Comparison of ENCODE assay signal across 6 cellular contexts in genomic region chr16:3458852-3459361, GRCh38.
DNase-seq lines count a peak whose midpoint lies in the region; ATAC-seq lines count a peak whose summit lies in the region.

No MANE protein-coding gene starts in this region.

- H3K27me3 ChIP-seq in mucosa of rectum (ENCODE audit: control insufficient read depth in 2 of 2, insufficient read depth in 2 of 2, low read length in 2 of 2) = no peaks in the 10 kb centered on the region

- peaks cover 0 to 2% of the 10 kb centered on the region in 2 donors for H3K36me3 ChIP-seq in mucosa of rectum (ENCODE audit: control insufficient read depth in 2 of 2, insufficient read depth in 2 of 2, low read length in 2 of 2)

- H3K9me3 ChIP-seq in mucosa of rectum (ENCODE audit: control insufficient read depth in 2 of 2, low read length in 2 of 2) = no peaks in the 10 kb centered on the region

- H3K27ac ChIP-seq in angular gyrus (ENCODE audit: low read depth, low read length) (peak overlapping the region; percentile 78), mucosa of rectum (ENCODE audit: low read depth in 2 of 2, low read length in 2 of 2) (peak overlapping the region; percentile 97 to 98)

- DNase-seq in activated effector memory CD4-positive, alpha-beta T cell treated with anti-CD3 and anti-CD28 coated beads, Interleukin-2, amount 50 U/mL, for 16 hours = peak; percentile 61
- no peak for DNase-seq in activated effector memory CD4-positive, alpha-beta T cell treated with Interleukin-2 at 50 U/mL for 16 hours

- ATAC-seq in GM21786 (IDR thresholded peaks at IDR 0.05; ENCODE audit: unreplicated experiment) (no peak), HG02623 (IDR thresholded peaks at IDR 0.05; ENCODE audit: unreplicated experiment) (no peak)

- peaks cover 35 to 51% of the 10 kb centered on the region in 2 donors for H3K4me1 ChIP-seq in mucosa of rectum (ENCODE audit: control insufficient read depth in 2 of 2, insufficient read depth in 2 of 2, low read length in 2 of 2)

- peak overlapping the region; percentile 97 for H3K9ac ChIP-seq in mucosa of rectum (ENCODE audit: low read depth in 1 of 2, low read length in 2 of 2)

- H3K4me3 ChIP-seq in mucosa of rectum (ENCODE audit: low read length in 2 of 2) = peak overlapping the region; percentile 88 to 94
